Comparison of ENCODE assay signal across 8 cellular contexts in genomic region chr10:75137533-75138438, GRCh38. TPM values are rescaled to one million over a fixed set of nuclear protein-coding genes. Genes with fewer than 3 reads are reported as not detected.
DNase-seq lines count a peak whose midpoint lies in the region; ATAC-seq and TF ChIP-seq lines count a peak whose summit lies in the region.

No MANE protein-coding gene starts in this region.

- intact Hi-C loops in dorsolateral prefrontal cortex (cut with DNase I): no loop called here

- H3K9me3 Mint-ChIP-seq in immature natural killer cell: no peaks in the 10 kb centered on the region

- H3K4me3 ChIP-seq in BJ (ENCODE audit: low read depth, low read length) (no peak overlapping the region), dorsolateral prefrontal cortex (no peak overlapping the region)

- TF ChIP-seq CTCF in BJ (IDR thresholded peaks at IDR 0.05; ENCODE audit: insufficient read depth, low read depth, low read length) (no peak), dorsolateral prefrontal cortex (IDR thresholded peaks at IDR 0.05 in 54 of 56, conservative IDR thresholded peaks at IDR 0.05 in 2 of 56; ENCODE audit: low read depth in 1 of 56, partially characterized antibody in 56 of 56) (no peak)

- peaks cover 28 to 46% of the 10 kb centered on the region in 2 donors for H3K4me1 Mint-ChIP-seq in immature natural killer cell

- no peak overlapping the region for H3K4me3 Mint-ChIP-seq in immature natural killer cell

- POLR2A ChIA-PET in BJ (lab: Charles Lee): interaction anchor here (0.5 to 0.7 kb wide), 2 partner anchors 10 kb away, joined by 3 to 6 read pairs; no protein-coding TSS in a partner anchor

- peak; percentile 45 for ATAC-seq in HG02623 (IDR thresholded peaks at IDR 0.05; ENCODE audit: unreplicated experiment)

- DNase-seq in BJ (ENCODE audit: low read depth) (peak; percentile 58), immature natural killer cell (no peak), DMS153 (lab: John Stamatoyannopoulos, UW) (no peak), NCI-H1417 treated with DMSO at 0.1 percent for 48 hours (lab: John Stamatoyannopoulos, UW) (no peak), dorsolateral prefrontal cortex (no peak), NCI-H2081 treated with DMSO at 0.1 percent for 48 hours (lab: John Stamatoyannopoulos, UW) (no peak)
- peak; percentile 22 to 50 for DNase-seq in activated CD4-positive, alpha-beta T cell treated with anti-CD3 and anti-CD28 coated beads, Interleukin-2, amount 50 U/mL, for 48 hours

- no peak overlapping the region for H3K27ac ChIP-seq in dorsolateral prefrontal cortex

- CTCF ChIA-PET in BJ (lab: Yijun Ruan, JAX): interaction anchor here (1.7 to 1.9 kb wide), 2 partner anchors 10 to 98 kb away, joined by 4 to 5 read pairs; partner anchors contain the start of gene COMTD1

- H3K27me3 Mint-ChIP-seq in immature natural killer cell (ENCODE audit: low read depth in 3 of 3): no peaks in the 10 kb centered on the region

- H3K36me3 ChIP-seq in BJ (ENCODE audit: control insufficient read depth, insufficient read depth, low read length): no peaks in the 10 kb centered on the region

- H3K27me3 ChIP-seq in BJ (ENCODE audit: control insufficient read depth, insufficient read depth, low read length) (no peaks in the 10 kb centered on the region), dorsolateral prefrontal cortex (no peaks in the 10 kb centered on the region)

- H3K36me3 Mint-ChIP-seq in immature natural killer cell: no peaks in the 10 kb centered on the region

- peak overlapping the region in 4 of 6 donors; percentile 19 to 71 (median 42) for H3K27ac Mint-ChIP-seq in immature natural killer cell

RNA-seq across cellular contexts. Expression of gene SAMD8, which starts 26.3 kb away (rescaled TPM):
- 14.2 and 28.0 TPM in 2 replicates for polyA plus RNA-seq in BJ (2011; rRNA removed)
- 20.0 and 21.2 TPM in 2 replicates for polyA minus RNA-seq in BJ (2011; rRNA and poly(A)+ RNA removed)
- polyA plus RNA-seq in immature natural killer cell: 10 to 100 TPM in 1 of 3 donors, 1 to 10 TPM in 2; 5.2 to 12.6 (median 9.8) TPM
- 10 to 100 TPM; 55.2 to 91.8 (median 66.8) TPM for total RNA-seq in dorsolateral prefrontal cortex

Comparison
In these comparisons a context has a peak if more than half of its experiments do, and no peak if none do; other contexts are left out.
1. DNase-seq: peak in BJ (single experiment) and activated CD4-positive, alpha-beta T cell treated with anti-CD3 and anti-CD28 coated beads, Interleukin-2, amount 50 U/mL, for 48 hours (2 of 2); none in immature natural killer cell (0 of 3), DMS153 (single experiment), NCI-H1417 treated with DMSO at 0.1 percent for 48 hours (single experiment), dorsolateral prefrontal cortex (0 of 10) and NCI-H2081 treated with DMSO at 0.1 percent for 48 hours (single experiment).